ENCODE assay signal across 8 cellular contexts in the genomic region with DNA sequence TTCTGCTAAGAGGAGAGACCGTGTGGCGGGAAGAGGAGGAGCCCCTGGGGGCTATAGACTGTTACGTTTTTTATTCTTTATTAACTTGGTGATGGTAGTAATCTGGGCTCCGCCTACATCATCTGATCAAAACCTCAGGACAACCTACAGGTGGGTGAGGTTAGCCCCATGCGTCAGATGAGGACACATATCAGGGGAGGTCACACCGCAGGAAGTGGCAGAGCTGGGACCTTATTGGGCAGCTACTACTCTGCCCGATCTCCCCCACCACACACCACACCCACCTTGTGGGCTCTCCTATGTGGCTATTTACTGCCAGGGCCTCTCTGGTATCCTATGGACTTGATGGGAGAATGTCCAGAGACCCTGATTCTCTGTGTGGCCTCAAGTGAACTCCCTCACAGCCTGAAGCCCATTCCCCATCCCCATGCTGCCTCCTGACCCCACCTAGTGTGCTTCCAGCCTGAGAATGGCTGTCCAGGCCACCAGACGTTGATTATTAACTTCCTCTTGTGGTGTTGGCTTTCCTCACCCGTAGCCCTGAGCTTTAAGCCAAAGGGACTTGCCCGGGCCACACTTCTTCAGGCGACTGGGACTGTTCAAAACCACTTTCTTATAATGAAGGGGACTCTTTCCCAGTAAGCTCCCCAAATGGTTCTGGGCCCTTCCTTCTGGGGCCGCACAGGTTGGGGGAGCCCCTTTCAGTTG. TPM values are rescaled to one million over a fixed set of nuclear protein-coding genes. Genes with fewer than 3 reads are reported as not detected.
DNase-seq lines count a peak whose midpoint lies in the region; ATAC-seq and TF ChIP-seq lines count a peak whose summit lies in the region.

No MANE protein-coding gene starts in this region.

- H3K9ac ChIP-seq in mesenchymal stem cell (ENCODE audit: low read length) = no peak overlapping the region

- H3K18ac ChIP-seq in mesenchymal stem cell (ENCODE audit: low read depth in 1 of 2, low read length in 2 of 2) = no peak overlapping the region

- TF ChIP-seq CTCF in GM13976 (IDR thresholded peaks at IDR 0.05; ENCODE audit: borderline replicate concordance, control extremely low read depth, extremely low read depth, insufficient read depth, missing control alignments) = no peak
- peak; percentile 32 for TF ChIP-seq CTCF in RWPE2 (IDR thresholded peaks at IDR 0.05; ENCODE audit: poor library complexity, severe bottlenecking)
- TF ChIP-seq CTCF in osteoblast (IDR thresholded peaks at IDR 0.05; ENCODE audit: extremely low read depth, low read depth, low read length) = no peak
- no peak for TF ChIP-seq CTCF in upper lobe of right lung (IDR thresholded peaks at IDR 0.05)
- TF ChIP-seq CTCF in brain microvascular endothelial cell (IDR thresholded peaks at IDR 0.05; ENCODE audit: low read depth, low read length, missing control alignments) = no peak

- H3K4me2 ChIP-seq in mesenchymal stem cell (ENCODE audit: low read length, poor library complexity, severe bottlenecking) (peak overlapping the region; percentile 83), osteoblast (ENCODE audit: insufficient read depth, low read length) (no peak overlapping the region)

- peaks cover 26% of the 10 kb centered on the region for H3K79me1 ChIP-seq in mesenchymal stem cell (replicated peaks; ENCODE audit: low read length, poor library complexity, severe bottlenecking)

- H2AK5ac ChIP-seq in mesenchymal stem cell (ENCODE audit: low read length, severe bottlenecking) = no peak overlapping the region

- peak; percentile 64 for DNase-seq in GM13976 (ENCODE audit: low spot score)
- no peak for DNase-seq in RWPE2 (ENCODE audit: low spot score)
- DNase-seq in mesenchymal stem cell = no peak
- no peak for DNase-seq in osteoblast (ENCODE audit: insufficient read length, low spot score, missing footprints)
- DNase-seq in upper lobe of right lung = no peak
- DNase-seq in brain microvascular endothelial cell = no peak

- no peaks in the 10 kb centered on the region for H3K9me3 ChIP-seq in RWPE2 (ENCODE audit: severe bottlenecking)
- H3K9me3 ChIP-seq in mesenchymal stem cell (ENCODE audit: control insufficient read depth, low read length) = peaks cover 5% of the 10 kb centered on the region
- no peaks in the 10 kb centered on the region for H3K9me3 ChIP-seq in osteoblast (ENCODE audit: low read depth, low read length)
- H3K9me3 ChIP-seq in upper lobe of right lung = no peaks in the 10 kb centered on the region

- H2BK15ac ChIP-seq in mesenchymal stem cell (ENCODE audit: low read depth, poor library complexity, severe bottlenecking) = no peak overlapping the region

- H3K4ac ChIP-seq in mesenchymal stem cell (ENCODE audit: low read depth in 1 of 2, low read length in 2 of 2) = no peak overlapping the region

- no peak overlapping the region for H2BK120ac ChIP-seq in mesenchymal stem cell (ENCODE audit: low read depth, low read length)

- no peak overlapping the region for H4K91ac ChIP-seq in mesenchymal stem cell (ENCODE audit: low read length)

- no peak overlapping the region for H4K8ac ChIP-seq in mesenchymal stem cell (ENCODE audit: low read length)

- H3K27me3 ChIP-seq in RWPE2 (ENCODE audit: insufficient read depth, poor library complexity, severe bottlenecking) (peaks cover 35% of the 10 kb centered on the region), mesenchymal stem cell (ENCODE audit: control insufficient read depth in 1 of 2, insufficient read depth in 1 of 2, low read length in 2 of 2) (peaks cover 0 to 90% of the 10 kb centered on the region in 2 experiments), osteoblast (ENCODE audit: insufficient read depth, low read length) (peaks cover 45% of the 10 kb centered on the region), upper lobe of right lung (peaks cover 66% of the 10 kb centered on the region), brain microvascular endothelial cell (replicated peaks) (peaks cover 42% of the 10 kb centered on the region)

- intact Hi-C loops in upper lobe of right lung (cut with DNase I) = no loop called here

- no peaks in the 10 kb centered on the region for H3K79me2 ChIP-seq in osteoblast (ENCODE audit: insufficient read depth, low read length)

- no peaks in the 10 kb centered on the region for H4K20me1 ChIP-seq in osteoblast (ENCODE audit: insufficient read depth, low read length)

- in situ Hi-C loops in GM13976 (cut with MboI; ENCODE audit: low sequenced_read_pairs, unreplicated experiment) = no loop called here
- in situ Hi-C loops in brain microvascular endothelial cell (cut with HindIII; ENCODE audit: low pct_ligation_motif_present, low sequenced_read_pairs) = no loop called here

- H2AFZ ChIP-seq in mesenchymal stem cell (ENCODE audit: low read depth, low read length) (no peak overlapping the region), osteoblast (ENCODE audit: low read length) (no peak overlapping the region)

- no peak overlapping the region for H3K14ac ChIP-seq in mesenchymal stem cell (ENCODE audit: low read length in 2 of 2)

- peak overlapping the region; percentile 49 for H2BK5ac ChIP-seq in mesenchymal stem cell (ENCODE audit: low read depth, low read length, poor library complexity, severe bottlenecking)

- H3K27ac ChIP-seq in RWPE2 (ENCODE audit: poor library complexity, severe bottlenecking) (no peak overlapping the region), mesenchymal stem cell (ENCODE audit: low read length, poor library complexity, severe bottlenecking) (no peak overlapping the region), osteoblast (ENCODE audit: low read depth, low read length) (no peak overlapping the region), upper lobe of right lung (no peak overlapping the region), brain microvascular endothelial cell (no peak overlapping the region)

- peaks cover 13% of the 10 kb centered on the region for H3K4me1 ChIP-seq in RWPE2 (ENCODE audit: insufficient read depth, poor library complexity, severe bottlenecking)
- peaks cover 34% of the 10 kb centered on the region for H3K4me1 ChIP-seq in mesenchymal stem cell (ENCODE audit: control insufficient read depth, insufficient read depth, low read depth, low read length)
- no peaks in the 10 kb centered on the region for H3K4me1 ChIP-seq in osteoblast (ENCODE audit: insufficient read depth, low read length)
- no peaks in the 10 kb centered on the region for H3K4me1 ChIP-seq in upper lobe of right lung

- ATAC-seq in GM21447 (IDR thresholded peaks at IDR 0.05; ENCODE audit: unreplicated experiment) = peak; percentile 70
- ATAC-seq in RWPE2 (ENCODE audit: low read depth) = no peak
- ATAC-seq in upper lobe of right lung = no peak
- ATAC-seq in HG02571 (IDR thresholded peaks at IDR 0.05; ENCODE audit: unreplicated experiment) = no peak

- H3K23ac ChIP-seq in mesenchymal stem cell (ENCODE audit: low read length in 2 of 2) = no peak overlapping the region

- H3K4me3 ChIP-seq in RWPE2 (ENCODE audit: severe bottlenecking) (no peak overlapping the region), mesenchymal stem cell (ENCODE audit: insufficient read depth in 1 of 2, low read depth in 1 of 2, low read length in 2 of 2) (peak overlapping the region; percentile 59 to 60), osteoblast (ENCODE audit: insufficient read depth, low read length) (no peak overlapping the region), upper lobe of right lung (no peak overlapping the region), brain microvascular endothelial cell (ENCODE audit: low read depth, low read length) (no peak overlapping the region)

- H3K36me3 ChIP-seq in RWPE2 (ENCODE audit: low read depth) = no peaks in the 10 kb centered on the region
- H3K36me3 ChIP-seq in mesenchymal stem cell (ENCODE audit: control insufficient read depth in 1 of 2, insufficient read depth in 2 of 2, low read depth in 1 of 2, low read length in 2 of 2) = peaks cover 0 to 2% of the 10 kb centered on the region in 2 experiments
- H3K36me3 ChIP-seq in osteoblast (ENCODE audit: insufficient read depth, low read length) = no peaks in the 10 kb centered on the region
- H3K36me3 ChIP-seq in upper lobe of right lung = no peaks in the 10 kb centered on the region
- no peaks in the 10 kb centered on the region for H3K36me3 ChIP-seq in brain microvascular endothelial cell (replicated peaks)

- WGBS in mesenchymal stem cell = 66% methylated on average over 10 of the region's 12 CpGs

- H2BK12ac ChIP-seq in mesenchymal stem cell (ENCODE audit: low read length in 2 of 2) = no peak overlapping the region

RNA-seq across cellular contexts. Expression of gene UNC5A, which starts 8.2 kb away (rescaled TPM):
- polyA plus RNA-seq in mesenchymal stem cell (2013, experiment 1 of 2) = not detected
- not detected for polyA plus RNA-seq in mesenchymal stem cell (2013, experiment 2 of 2)
- total RNA-seq in osteoblast (not detected in 2 replicates), upper lobe of right lung (0.46 TPM)

Comparison
In these comparisons a context has a peak if more than half of its experiments do, and no peak if none do; other contexts are left out.
1. H3K4me3 ChIP-seq: peak in mesenchymal stem cell (2 of 2); none in RWPE2 (single experiment), osteoblast (single experiment), upper lobe of right lung (single experiment) and brain microvascular endothelial cell (single experiment).